15 cellular contexts compared by ENCODE assay signal in genomic region chr14:96255501-96256366, GRCh38. TPM values are rescaled to one million over a fixed set of nuclear protein-coding genes. Genes with fewer than 3 reads are reported as not detected.
DNase-seq lines count a peak whose midpoint lies in the region; ATAC-seq and TF ChIP-seq lines count a peak whose summit lies in the region.
"Had no signal": no experiment of that assay in that cellular context is flagged by ENCODE, and none has a peak within 500 bp of the region (broad histone marks: within the 10 kb centered on the region; RNA-seq: fewer than 3 reads in every experiment).

TSS of gene BDKRB1 (plus strand) at chr14:96256210. CDS start at chr14:96263683, 7,473 bp downstream.

- peak within 1 kb of the TSS; percentile 100 for H2BK20ac ChIP-seq in IMR-90 (ENCODE audit: low read depth, low read length)

- BruUV-seq in IMR-90 (replicated peaks; lab: Mats Ljungman, UMichigan) = no TSS peak

- peak within 1 kb of the TSS; percentile 98 for H3K14ac ChIP-seq in IMR-90 (replicated peaks; ENCODE audit: low read depth, low read length)

- H3K4me3 ChIP-seq in IMR-90 (ENCODE audit: insufficient read depth, low read depth, low read length) (peak within 1 kb of the TSS; percentile 59), colonic mucosa (no peak within 1 kb of the TSS)
- H3K4me3 ChIP-seq: K562 had no signal

- H4K8ac ChIP-seq in IMR-90 (ENCODE audit: low read depth in 2 of 2, low read length in 2 of 2) = peak within 1 kb of the TSS; percentile 91 to 99

- CTCF ChIA-PET in IMR-90 (lab: Yijun Ruan, JAX) = interaction anchor here (0.6 to 2.5 kb wide), 7 partner anchors 19 to 469 kb away, joined by 3 to 13 read pairs (median 3); no protein-coding TSS in a partner anchor

- TF ChIP-seq RAD21 in IMR-90 (IDR thresholded peaks at IDR 0.05; ENCODE audit: low read length) = no peak

- peak within 1 kb of the TSS; percentile 95 for H2AK9ac ChIP-seq in IMR-90 (replicated peaks; ENCODE audit: low read depth, low read length, poor library complexity)

- H3K27me3 ChIP-seq in IMR-90 (ENCODE audit: control insufficient read depth, insufficient read depth, low read length) (no peaks in the 10 kb centered on the region), colonic mucosa (no peaks in the 10 kb centered on the region)

- H4K5ac ChIP-seq in IMR-90 (ENCODE audit: low read depth, low read length) = peak within 1 kb of the TSS; percentile 95

- peak within 1 kb of the TSS; percentile 92 for H3K27ac ChIP-seq in IMR-90 (ENCODE audit: insufficient read depth, low read length)
- H3K27ac ChIP-seq in colonic mucosa = peak within 1 kb of the TSS; percentile 13

- peak within 1 kb of the TSS; percentile 99 for H3K56ac ChIP-seq in IMR-90 (ENCODE audit: extremely low read depth, insufficient read depth, low read length)

- H3K9me3 ChIP-seq in IMR-90 (ENCODE audit: control insufficient read depth, insufficient read depth, low read length) (peaks cover 5% of the 10 kb centered on the region), colonic mucosa (no peaks in the 10 kb centered on the region)

- peak within 1 kb of the TSS; percentile 99 for H2AK5ac ChIP-seq in IMR-90 (ENCODE audit: low read depth, low read length)

- peak within 1 kb of the TSS; percentile 97 for H3K18ac ChIP-seq in IMR-90 (ENCODE audit: low read depth, low read length)

- dilution Hi-C loops in IMR-90 (cut with HindIII; ENCODE audit: low sequenced_read_pairs, unreplicated experiment) = no loop called here

- TF ChIP-seq POLR2A in IMR-90 (IDR thresholded peaks at IDR 0.05; ENCODE audit: low read depth, low read length) = peak; percentile 97

- peak within 1 kb of the TSS; percentile 100 for H2BK120ac ChIP-seq in IMR-90 (ENCODE audit: low read depth, low read length)

- peaks cover 24% of the 10 kb centered on the region for H3K9me1 ChIP-seq in IMR-90 (ENCODE audit: insufficient read depth, low read length)

- H2BK15ac ChIP-seq in IMR-90 (ENCODE audit: low read depth, low read length) = peak within 1 kb of the TSS; percentile 94

- intact Hi-C loops in IMR-90 (cut with micrococcal nuclease) (loop anchor here (5.0 kb wide), 1 partner anchor 153 kb away; no protein-coding TSS in a partner anchor), colonic mucosa (cut with DNase I) (no loop called here)

- H3K9ac ChIP-seq in IMR-90 (ENCODE audit: low read depth, low read length) (peak within 1 kb of the TSS; percentile 68), colonic mucosa (ENCODE audit: low read depth in 2 of 2, low read length in 2 of 2) (no peak within 1 kb of the TSS)

- WGBS in IMR-90 (ENCODE audit: extremely low coverage in 2 of 2, insufficient read length in 1 of 2), 2 experiments = 7% methylated on average over 5 of the region's 12 CpGs; no CpG with 5 or more reads in 1 of the 2 experiments

- H4K91ac ChIP-seq in IMR-90 (ENCODE audit: insufficient read depth, low read depth, low read length) = peak within 1 kb of the TSS; percentile 100

- H3K36me3 ChIP-seq in IMR-90 (ENCODE audit: control insufficient read depth, insufficient read depth, low read length) = peaks cover 12% of the 10 kb centered on the region
- no peaks in the 10 kb centered on the region for H3K36me3 ChIP-seq in colonic mucosa

- H3K23ac ChIP-seq in IMR-90 (ENCODE audit: low read depth, low read length) = peak within 1 kb of the TSS; percentile 98

- TF ChIP-seq CTCF in IMR-90 (conservative IDR thresholded peaks at IDR 0.05; ENCODE audit: low read depth, low read length) (no peak), colonic mucosa (IDR thresholded peaks at IDR 0.05) (no peak)

- peaks cover 10 to 54% of the 10 kb centered on the region in 2 experiments; a peak in 3 of 4 replicates for H3K79me1 ChIP-seq in IMR-90 (ENCODE audit: low read depth in 1 of 2, low read length in 2 of 2)

- H4K20me1 ChIP-seq in IMR-90 (ENCODE audit: insufficient read depth, low read length) = peaks cover 7% of the 10 kb centered on the region; the same call in 1 of the 2 replicates

- H3K4me1 ChIP-seq in IMR-90 (ENCODE audit: control insufficient read depth, insufficient read depth, low read length) (peaks cover 34% of the 10 kb centered on the region), colonic mucosa (no peaks in the 10 kb centered on the region)

- POLR2A ChIA-PET in IMR-90 (lab: Charles Lee; ENCODE audit: unreplicated experiment) = interaction anchor here (0.8 to 1.5 kb wide), 3 partner anchors 18 to 152 kb away, joined by 3 to 4 read pairs (median 3); no protein-coding TSS in a partner anchor

- H2BK5ac ChIP-seq in IMR-90 (ENCODE audit: low read depth, low read length, poor library complexity, severe bottlenecking) = peak within 1 kb of the TSS; percentile 98

- H2AFZ ChIP-seq in IMR-90 (replicated peaks; ENCODE audit: low read length, poor library complexity) = peak within 1 kb of the TSS; percentile 59

- peak within 1 kb of the TSS; percentile 77 for H3K4me2 ChIP-seq in IMR-90 (ENCODE audit: low read depth, low read length)

- in situ Hi-C loops in IMR-90 (cut with MboI; ENCODE audit: low sequenced_read_pairs) = loop anchor here (25.0 kb wide), 1 partner anchor 718 kb away; the partner anchor contains the start of gene GLRX5

- peak; percentile 63 for DNase-seq in A172 (ENCODE audit: low spot score)
- DNase-seq in IMR-90 = peak; percentile 96
- no peak for DNase-seq in colonic mucosa
- DNase-seq in mucosa of gallbladder (ENCODE audit: low spot score) = peak; percentile 41
- DNase-seq in DMS53 (lab: John Stamatoyannopoulos, UW) = no peak
- DNase-seq: ACHN; activated CD4-positive, CD25-positive, alpha-beta regulatory T cell; caudate nucleus; mesendoderm; NCI-H2171; RPMI8226 had no signal

- H3K4ac ChIP-seq in IMR-90 (ENCODE audit: low read depth, low read length) = peak within 1 kb of the TSS; percentile 99

- ATAC-seq in IMR-90 (ENCODE audit: low read depth) (peak; percentile 24), GM18861 (IDR thresholded peaks at IDR 0.05; ENCODE audit: unreplicated experiment) (no peak), HG03095 (IDR thresholded peaks at IDR 0.05; ENCODE audit: unreplicated experiment) (no peak), GM19324 (IDR thresholded peaks at IDR 0.05; ENCODE audit: low FRiP score, unreplicated experiment) (no peak)
- ATAC-seq: K562 had no signal

TF ChIP-seq in IMR-90, 13 proteins besides CTCF, POLR2A, EP300 and RAD21:
- TF ChIP-seq CHD1 (IDR thresholded peaks at IDR 0.05; ENCODE audit: low read depth, low read length) (0 out of 2 replicates have a peak, but pooled peaks have one; percentile 18), FOS (IDR thresholded peaks at IDR 0.05; ENCODE audit: low read depth, low read length) (peak; percentile 78), CEBPB (IDR thresholded peaks at IDR 0.05; ENCODE audit: low read depth, low read length) (peak; percentile 89), SMC3 (IDR thresholded peaks at IDR 0.05; ENCODE audit: low read depth, low read length) (no peak), RFX5 (IDR thresholded peaks at IDR 0.05; ENCODE audit: low read depth, low read length) (peak; percentile 38; the same call in 1 of the 2 replicates)

RNA-seq across cellular contexts. Expression of gene BDKRB1, which starts in this region (rescaled TPM):
- total RNA-seq in A172 (2014; rRNA removed; shearing (Covaris generic)) = 3.6 and 6.1 TPM in 2 replicates
- total RNA-seq in IMR-90 (2012; rRNA removed) (51.4 and 56.5 TPM in 2 replicates), colonic mucosa (1 to 10 TPM; 3.2 to 5.5 TPM), mucosa of gallbladder (4.1 TPM)
- polyA plus RNA-seq in IMR-90 (2012; rRNA removed) = 130 and 142 TPM in 2 replicates
- 48.1 and 276 TPM in 2 replicates for polyA plus RNA-seq in IMR-90 (2012; cell fraction: cytosol; rRNA removed)
- 226 and 290 TPM in 2 replicates for polyA plus RNA-seq in IMR-90 (2012; cell fraction: nucleus; rRNA removed; ENCODE audit: low replicate concordance)

Comparison
In these comparisons a context has a peak if more than half of its experiments do, and no peak if none do; other contexts are left out.
1. DNase-seq: peak in A172 (single experiment), IMR-90 (single experiment) and mucosa of gallbladder (single experiment); none in colonic mucosa (single experiment) and DMS53 (single experiment).